In the genomic region with DNA sequence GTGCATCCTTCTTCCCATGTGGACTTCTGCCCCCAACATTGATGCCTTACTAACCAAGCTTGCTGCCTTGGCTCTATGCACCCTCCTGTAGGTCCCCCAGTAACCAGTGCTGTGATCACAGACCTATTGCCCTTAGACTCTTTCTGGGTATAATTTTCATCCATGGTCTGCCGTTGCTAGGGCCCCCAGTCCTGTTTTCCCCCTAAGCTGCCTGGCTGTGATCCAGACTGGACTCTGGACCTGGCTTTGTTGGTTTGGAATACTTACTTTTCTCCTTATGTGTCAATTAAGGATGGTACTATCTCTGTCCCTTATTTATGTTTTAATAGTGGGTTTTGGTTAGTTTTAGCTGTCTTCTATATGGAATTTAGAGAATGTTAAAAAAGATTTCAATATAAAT, we compare ENCODE assay signal across 32 cellular contexts.
"Had no signal": no experiment of that assay in that cellular context is flagged by ENCODE, and none has a peak within 500 bp of the region (broad histone marks: within the 10 kb centered on the region; RNA-seq: fewer than 3 reads in every experiment).

No MANE protein-coding gene starts in this region.

- H3K36me3 ChIP-seq: adrenal gland, breast epithelium had no signal

- H2AFZ ChIP-seq: PC-9 had no signal

- H3K27ac Mint-ChIP-seq: activated CD4-positive, alpha-beta memory T cell treated with anti-CD3 and anti-CD28 coated beads, Interleukin-2, amount 10 ng/mL, durations not matched to agents 7 days and 5 days; activated CD8-positive, alpha-beta memory T cell treated with anti-CD3 and anti-CD28 coated beads, Interleukin-2, amount 10 ng/mL, durations not matched to agents 7 days and 5 days; activated T-cell treated with anti-CD3 and anti-CD28 coated beads, Interleukin-2, amount 50 U/mL, for 72 hours; activated T-helper 17 cell treated with anti-CD3 and anti-CD28 coated beads, Interleukin-2, amount 50 U/mL, for 72 hours had no signal

- H3K4me3 ChIP-seq: adrenal gland, body of pancreas, breast epithelium, PC-9 had no signal

- DNase-seq: activated CD4-positive, alpha-beta memory T cell treated with anti-CD3 and anti-CD28 coated beads, Interleukin-2, amount 10 ng/mL, durations not matched to agents 7 days and 5 days; activated CD4-positive, alpha-beta T cell treated with anti-CD3 and anti-CD28 coated beads for 1 hour; activated CD4-positive, alpha-beta T cell treated with anti-CD3 and anti-CD28 coated beads for 48 hours; activated CD4-positive, CD25-positive, alpha-beta regulatory T cell; activated CD8-positive, alpha-beta memory T cell treated with anti-CD3 and anti-CD28 coated beads for 24 hours; activated CD8-positive, alpha-beta memory T cell treated with anti-CD3 and anti-CD28 coated beads, Interleukin-2, amount 10 ng/mL, durations not matched to agents 7 days and 5 days; activated CD8-positive, alpha-beta memory T cell treated with anti-CD3 and anti-CD28 coated beads, Interleukin-2, amount 50 U/mL, for 48 hours; activated effector memory CD4-positive, alpha-beta T cell treated with anti-CD3 and anti-CD28 coated beads, Interleukin-2, amount 50 U/mL, for 16 hours; activated naive CD4-positive, alpha-beta T cell; activated T-cell treated with anti-CD3 and anti-CD28 coated beads, Interleukin-2, amount 50 U/mL, for 72 hours; adrenal gland; body of pancreas; NCI-H1105; NCI-H1417 treated with DMSO at 0.1 percent for 48 hours; NCI-H1694 treated with DMSO at 0.1 percent for 48 hours; NCI-H2029; NCI-H345; NCI-H524 treated with DMSO at 0.1 percent for 48 hours; PC-9; SIG-M5; SW 1271; T-helper 1 cell; T-helper 2 cell; T-helper 9 cell had no signal

- H3K9me3 ChIP-seq: adrenal gland had no signal

- H3K9me3 Mint-ChIP-seq: activated T-helper 17 cell treated with anti-CD3 and anti-CD28 coated beads, Interleukin-2, amount 50 U/mL, for 72 hours had no signal

- H3K4me2 ChIP-seq: PC-9 had no signal

- H3K4me3 Mint-ChIP-seq: activated CD4-positive, alpha-beta memory T cell treated with anti-CD3 and anti-CD28 coated beads, Interleukin-2, amount 10 ng/mL, durations not matched to agents 7 days and 5 days; activated CD8-positive, alpha-beta memory T cell treated with anti-CD3 and anti-CD28 coated beads, Interleukin-2, amount 10 ng/mL, durations not matched to agents 7 days and 5 days; activated T-cell treated with anti-CD3 and anti-CD28 coated beads, Interleukin-2, amount 50 U/mL, for 72 hours; activated T-helper 17 cell treated with anti-CD3 and anti-CD28 coated beads, Interleukin-2, amount 50 U/mL, for 72 hours had no signal

- H3K27me3 ChIP-seq: adrenal gland, body of pancreas, breast epithelium had no signal

- H3K27ac ChIP-seq: adrenal gland, body of pancreas, breast epithelium, PC-9, RWPE1, VCaP had no signal

- H3K27me3 Mint-ChIP-seq: activated CD4-positive, alpha-beta memory T cell treated with anti-CD3 and anti-CD28 coated beads, Interleukin-2, amount 10 ng/mL, durations not matched to agents 7 days and 5 days; activated CD8-positive, alpha-beta memory T cell treated with anti-CD3 and anti-CD28 coated beads, Interleukin-2, amount 10 ng/mL, durations not matched to agents 7 days and 5 days; activated T-helper 17 cell treated with anti-CD3 and anti-CD28 coated beads, Interleukin-2, amount 50 U/mL, for 72 hours had no signal

- H3K4me1 ChIP-seq: adrenal gland, body of pancreas, breast epithelium had no signal

- ATAC-seq: activated CD8-positive, alpha-beta memory T cell treated with anti-CD3 and anti-CD28 coated beads, Interleukin-2, amount 10 ng/mL, durations not matched to agents 7 days and 5 days; activated naive CD4-positive, alpha-beta T cell treated with anti-CD3 and anti-CD28 coated beads, Interleukin-2, amount 50 U/mL, for 72 hours; activated T-cell treated with anti-CD3 and anti-CD28 coated beads, Interleukin-2, amount 50 U/mL, for 72 hours; activated T-helper 17 cell treated with anti-CD3 and anti-CD28 coated beads, Interleukin-2, amount 50 U/mL, for 72 hours; body of pancreas; Right ventricle myocardium inferior had no signal

- FAIRE-seq: astrocyte, RCC 7860 had no signal
